Comparison of ENCODE assay signal across 8 cellular contexts in genomic region chr18:79396431-79397287, GRCh38. TPM values are rescaled to one million over a fixed set of nuclear protein-coding genes. Genes with fewer than 3 reads are reported as not detected.
DNase-seq lines count a peak whose midpoint lies in the region; ATAC-seq, FAIRE-seq and TF ChIP-seq lines count a peak whose summit lies in the region.

No MANE protein-coding gene starts in this region.

- no TSS peak for BruUV-seq in Caco-2 (replicated peaks; lab: Mats Ljungman, UMichigan)
- no TSS peak for BruUV-seq in HCT116 (replicated peaks; lab: Mats Ljungman, UMichigan)

- peak overlapping the region; percentile 73 for H3K9ac ChIP-seq in HCT116 (ENCODE audit: low read length)
- H3K9ac ChIP-seq in SU-DHL-6 (ENCODE audit: low read length), result peak overlapping the region; percentile 58
- H3K9ac ChIP-seq in mucosa of rectum (ENCODE audit: low read depth in 1 of 2, low read length in 2 of 2), result peak overlapping the region in 1 of 2 donors; percentile 24

- H3K27me3 Mint-ChIP-seq in Caco-2 (ENCODE audit: insufficient read depth, unreplicated experiment), result peaks cover 8% of the 10 kb centered on the region

- H3K36me3 Mint-ChIP-seq in Caco-2 (ENCODE audit: insufficient read depth, unreplicated experiment), result no peaks in the 10 kb centered on the region

- ATAC-seq in HCT116 (peak; percentile 29), GM21360 (IDR thresholded peaks at IDR 0.05; ENCODE audit: unreplicated experiment) (no peak)

- no peak overlapping the region for H3K27ac Mint-ChIP-seq in Caco-2 (ENCODE audit: unreplicated experiment)

- CTCF ChIA-PET in Caco-2 (lab: Charles Lee), result no interaction called here
- CTCF ChIA-PET in HCT116 (lab: Charles Lee), result no interaction called here

- intact Hi-C loops in Caco-2 (cut with micrococcal nuclease; ENCODE audit: unreplicated experiment), result no loop called here
- intact Hi-C loops in HCT116 (cut with micrococcal nuclease), result no loop called here
- intact Hi-C loops in uterus (cut with DNase I; ENCODE audit: low total_unique reads), result loop anchor here (5.0 kb wide), 1 partner anchor 61 kb away; no protein-coding TSS in a partner anchor

- peak overlapping the region; percentile 61 for H3K4me3 Mint-ChIP-seq in Caco-2 (ENCODE audit: unreplicated experiment)

- TF ChIP-seq RAD21 in HCT116 (IDR thresholded peaks at IDR 0.05; ENCODE audit: low read depth), result no peak

- H3K36me3 ChIP-seq in Caco-2 (ENCODE audit: control insufficient read depth, insufficient read depth, low read length) (no peaks in the 10 kb centered on the region), HCT116 (ENCODE audit: control insufficient read depth in 1 of 2, insufficient read depth in 2 of 2, low read length in 2 of 2) (no peaks in the 10 kb centered on the region), SU-DHL-6 (ENCODE audit: low read length) (no peaks in the 10 kb centered on the region), ectodermal cell (ENCODE audit: control insufficient read depth, insufficient read depth, low read length) (no peaks in the 10 kb centered on the region), mucosa of rectum (ENCODE audit: control insufficient read depth in 2 of 2, insufficient read depth in 2 of 2, low read length in 2 of 2) (no peaks in the 10 kb centered on the region), uterus (no peaks in the 10 kb centered on the region)

- POLR2A ChIA-PET in Caco-2 (lab: Charles Lee) (no interaction called here), HCT116 (lab: Charles Lee) (no interaction called here)

- H4K20me1 ChIP-seq in HCT116 (ENCODE audit: insufficient read depth) (no peaks in the 10 kb centered on the region), SU-DHL-6 (ENCODE audit: low read depth, low read length) (no peaks in the 10 kb centered on the region)

- H3K27me3 ChIP-seq in Caco-2 (replicated peaks; ENCODE audit: control insufficient read depth, insufficient read depth, low read length), result no peaks in the 10 kb centered on the region
- H3K27me3 ChIP-seq in HCT116 (ENCODE audit: insufficient read depth, low read length), result no peaks in the 10 kb centered on the region
- H3K27me3 ChIP-seq in SU-DHL-6 (ENCODE audit: low read length), result no peaks in the 10 kb centered on the region
- H3K27me3 ChIP-seq in ectodermal cell (ENCODE audit: control insufficient read depth, insufficient read depth, low read length, poor library complexity, severe bottlenecking), result peaks cover 80% of the 10 kb centered on the region
- H3K27me3 ChIP-seq in mucosa of rectum (ENCODE audit: control insufficient read depth in 2 of 2, insufficient read depth in 2 of 2, low read length in 2 of 2), result peaks cover 10 to 23% of the 10 kb centered on the region in 2 donors
- no peaks in the 10 kb centered on the region for H3K27me3 ChIP-seq in uterus

- H3K27ac ChIP-seq in HCT116 (ENCODE audit: low read depth, low read length) (peak overlapping the region; percentile 50; the same call in 1 of the 2 replicates), SU-DHL-6 (ENCODE audit: low read depth, low read length) (peak overlapping the region; percentile 22; the same call in 1 of the 2 replicates), ectodermal cell (ENCODE audit: insufficient read depth, low read depth, low read length, poor library complexity, severe bottlenecking) (no peak overlapping the region), mucosa of rectum (ENCODE audit: low read depth in 2 of 2, low read length in 2 of 2) (no peak overlapping the region), uterus (peak overlapping the region; percentile 91 to 95)

- H3K4me1 Mint-ChIP-seq in Caco-2 (ENCODE audit: low read depth, unreplicated experiment), result no peaks in the 10 kb centered on the region

- 1 to 3% methylated on average over 64 to 69 of the region's 69 CpGs for WGBS in ectodermal cell, 2 experiments

- TF ChIP-seq CTCF in Caco-2 (IDR thresholded peaks at IDR 0.05; ENCODE audit: insufficient read depth in 1 of 2, low read depth in 1 of 2, low read length in 1 of 2, severe bottlenecking in 1 of 2, unreplicated experiment in 1 of 2) (no peak), HCT116 (IDR thresholded peaks at IDR 0.05 in 2 of 3, conservative IDR thresholded peaks at IDR 0.05 in 1 of 3; ENCODE audit: borderline replicate concordance in 1 of 3, insufficient read depth in 1 of 3, low read depth in 2 of 3, low read length in 2 of 3) (no peak), SU-DHL-6 (IDR thresholded peaks at IDR 0.05; ENCODE audit: insufficient read depth, low read length, poor library complexity, severe bottlenecking) (no peak), uterus (IDR thresholded peaks at IDR 0.05) (peak in 3 of 4 experiments; percentile 25 to 45 (median 40))

- no peak for FAIRE-seq in H54 (lab: Jason Lieb, UNC)

- TF ChIP-seq POLR2A in HCT116 (IDR thresholded peaks at IDR 0.05; ENCODE audit: borderline replicate concordance, extremely low read depth, insufficient read depth, insufficient read length) (no peak), uterus (IDR thresholded peaks at IDR 0.05) (no peak), H54 (IDR thresholded peaks at IDR 0.05; ENCODE audit: low read depth, low read length) (no peak)

- peaks cover 20% of the 10 kb centered on the region for H3F3A ChIP-seq in SU-DHL-6 (ENCODE audit: insufficient read depth)

- H3K4me2 ChIP-seq in HCT116 (ENCODE audit: low read length) (peak overlapping the region; percentile 95), SU-DHL-6 (ENCODE audit: low read depth, low read length, poor library complexity, severe bottlenecking) (peak overlapping the region; percentile 68)

- H3K9me2 ChIP-seq in HCT116 (ENCODE audit: insufficient read depth) (no peaks in the 10 kb centered on the region), SU-DHL-6 (replicated peaks; ENCODE audit: insufficient read depth, low read length) (no peaks in the 10 kb centered on the region)

- H3K79me2 ChIP-seq in HCT116 (ENCODE audit: insufficient read depth, low read length) (peaks cover 8% of the 10 kb centered on the region; the same call in 1 of the 2 replicates), SU-DHL-6 (ENCODE audit: insufficient read depth, low read length) (no peaks in the 10 kb centered on the region; the same call in 1 of the 2 replicates)

- no peak overlapping the region for H2AFZ ChIP-seq in HCT116 (ENCODE audit: low read depth, low read length, poor library complexity, severe bottlenecking)
- no peak overlapping the region for H2AFZ ChIP-seq in SU-DHL-6 (ENCODE audit: low read depth, low read length, severe bottlenecking)

- H3K9me3 ChIP-seq in Caco-2 (no peaks in the 10 kb centered on the region), HCT116 (ENCODE audit: control insufficient read depth in 1 of 2, insufficient read depth in 1 of 2, low read depth in 1 of 2, low read length in 2 of 2) (no peaks in the 10 kb centered on the region), SU-DHL-6 (ENCODE audit: insufficient read depth, low read length) (no peaks in the 10 kb centered on the region), ectodermal cell (ENCODE audit: control insufficient read depth, low read length) (no peaks in the 10 kb centered on the region), mucosa of rectum (ENCODE audit: control insufficient read depth in 2 of 2, low read length in 2 of 2) (no peaks in the 10 kb centered on the region), uterus (no peaks in the 10 kb centered on the region)

- RAD21 ChIA-PET in HCT116 (lab: Charles Lee; ENCODE audit: low non-redundant PET in 1 of 2, low total read pairs in 2 of 2, uncharacterized antibody in 2 of 2, unreplicated experiment in 2 of 2), result no interaction called here

- H3K4me3 ChIP-seq in Caco-2 (ENCODE audit: low read depth, low read length) (no peak overlapping the region; the same call in 1 of the 2 replicates), HCT116 (replicated peaks in 1 of 2; ENCODE audit: low read depth in 1 of 2, low read length in 2 of 2) (peak overlapping the region; percentile 53 to 70), SU-DHL-6 (ENCODE audit: insufficient read depth, low read length, poor library complexity, severe bottlenecking) (peak overlapping the region; percentile 57), ectodermal cell (ENCODE audit: insufficient read depth, low read depth, low read length) (peak overlapping the region; percentile 41), mucosa of rectum (ENCODE audit: low read length in 2 of 2) (peak overlapping the region; percentile 3 to 54), uterus (peak overlapping the region; percentile 32 to 67)

- peak in 1 of 2 experiments; percentile 41 for DNase-seq in Caco-2
- no peak for DNase-seq in HCT116 (ENCODE audit: low read depth, low spot score)
- peak; percentile 55 to 64 for DNase-seq in uterus
- no peak for DNase-seq in H54 (ENCODE audit: insufficient read length, low spot score)

- no peaks in the 10 kb centered on the region for H3K9me3 Mint-ChIP-seq in Caco-2 (ENCODE audit: unreplicated experiment)

- H3K4me1 ChIP-seq in Caco-2 (no peaks in the 10 kb centered on the region), HCT116 (ENCODE audit: control insufficient read depth in 1 of 2, insufficient read depth in 2 of 2, low read length in 2 of 2) (peaks cover 12 to 33% of the 10 kb centered on the region in 2 experiments; a peak in 3 of 4 replicates), ectodermal cell (ENCODE audit: control insufficient read depth, insufficient read depth, low read length) (peaks cover 10% of the 10 kb centered on the region), mucosa of rectum (ENCODE audit: control insufficient read depth in 2 of 2, insufficient read depth in 2 of 2, low read length in 2 of 2) (peaks cover 3 to 12% of the 10 kb centered on the region in 2 donors), uterus (peaks cover 5 to 17% of the 10 kb centered on the region in 2 donors)

TF ChIP-seq in HCT116, 20 proteins besides CTCF, POLR2A, EP300 and RAD21:
- TF ChIP-seq JUND (IDR thresholded peaks at IDR 0.05) (no peak), ZFX (IDR thresholded peaks at IDR 0.05) (peak; percentile 5; the same call in 1 of the 2 replicates)
TF ChIP-seq in HCT116: peak in this region for 1.

RNA-seq across cellular contexts. Expression of gene NFATC1, which starts 0.9 kb away (rescaled TPM):
- total RNA-seq in Caco-2 (2022), result 0.66 and 1.0 TPM in 2 replicates
- 20.8 TPM for total RNA-seq in HCT116 (2021; ENCODE audit: unreplicated experiment)
- polyA plus RNA-seq in HCT116 (2012), result 13.5 and 14.8 TPM in 2 replicates
- 6.5 TPM for polyA plus RNA-seq in ectodermal cell (2013, experiment 1 of 4)
- 8.9 TPM for polyA plus RNA-seq in ectodermal cell (2013, experiment 2 of 4)
- 6.4 TPM for polyA plus RNA-seq in ectodermal cell (2013, experiment 3 of 4)
- polyA plus RNA-seq in ectodermal cell (2013, experiment 4 of 4), result 6.5 TPM
- 10 to 100 TPM in 3 of 4 donors, 1 to 10 TPM in 1; 9.2 to 25.1 (median 14.6) TPM for total RNA-seq in uterus

Comparison
In these comparisons a context has a peak if more than half of its experiments do, and no peak if none do; other contexts are left out.
1. DNase-seq: peak in uterus (2 of 2); none in HCT116 (single experiment) and H54 (single experiment).
2. CTCF ChIP-seq: peak in uterus (3 of 4); none in Caco-2 (0 of 2), HCT116 (0 of 3) and SU-DHL-6 (single experiment).
3. H3K27ac ChIP-seq: peak in HCT116 (single experiment), SU-DHL-6 (single experiment) and uterus (2 of 2); none in ectodermal cell (single experiment) and mucosa of rectum (0 of 2).